In the genomic region with DNA sequence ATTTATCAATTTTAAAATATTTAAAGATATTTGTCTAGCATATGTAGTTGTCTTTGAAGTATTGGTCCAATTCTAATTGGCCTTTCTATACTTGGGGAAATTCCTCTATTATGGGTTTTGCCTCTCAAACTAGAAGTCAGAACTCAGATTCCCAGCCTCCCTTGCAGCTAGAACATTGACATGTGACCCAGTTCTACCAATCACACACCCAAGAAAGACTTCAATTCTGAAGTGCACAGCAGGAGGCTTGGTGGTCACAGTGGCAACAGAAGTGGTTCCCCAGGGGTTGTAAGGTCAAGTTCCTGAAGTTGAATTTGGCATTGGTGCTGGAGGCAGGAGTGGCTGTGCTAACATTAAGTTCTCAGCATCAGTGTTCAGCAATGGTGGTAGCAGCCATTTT, we compare ENCODE assay signal across 2 cellular contexts.
TF ChIP-seq lines count a peak whose summit lies in the region.

No MANE protein-coding gene starts in this region.

TF ChIP-seq in HepG2, 621 proteins besides CTCF, POLR2A, EP300 and RAD21:
- TF ChIP-seq NFYC (CRISPR knock-in tag; IDR thresholded peaks at IDR 0.05), result peak; percentile 55
- TF ChIP-seq, protein P1, sequence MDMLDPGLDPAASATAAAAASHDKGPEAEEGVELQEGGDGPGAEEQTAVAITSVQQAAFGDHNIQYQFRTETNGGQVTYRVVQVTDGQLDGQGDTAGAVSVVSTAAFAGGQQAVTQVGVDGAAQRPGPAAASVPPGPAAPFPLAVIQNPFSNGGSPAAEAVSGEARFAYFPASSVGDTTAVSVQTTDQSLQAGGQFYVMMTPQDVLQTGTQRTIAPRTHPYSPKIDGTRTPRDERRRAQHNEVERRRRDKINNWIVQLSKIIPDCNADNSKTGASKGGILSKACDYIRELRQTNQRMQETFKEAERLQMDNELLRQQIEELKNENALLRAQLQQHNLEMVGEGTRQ (IDR thresholded peaks at IDR 0.05; ENCODE audit: low read depth, low read length), result no peak
- TF ChIP-seq, protein P1 (CRISPR knock-in tag; IDR thresholded peaks at IDR 0.05; ENCODE audit: borderline replicate concordance), result peak; percentile 53; the same call in 1 of the 2 replicates
- peak; percentile 38 for TF ChIP-seq NFYB (CRISPR knock-in tag; IDR thresholded peaks at IDR 0.05)
- no peak for TF ChIP-seq ZFP41 (CRISPR knock-in tag; IDR thresholded peaks at IDR 0.05; ENCODE audit: borderline replicate concordance)
- TF ChIP-seq, protein P2, sequence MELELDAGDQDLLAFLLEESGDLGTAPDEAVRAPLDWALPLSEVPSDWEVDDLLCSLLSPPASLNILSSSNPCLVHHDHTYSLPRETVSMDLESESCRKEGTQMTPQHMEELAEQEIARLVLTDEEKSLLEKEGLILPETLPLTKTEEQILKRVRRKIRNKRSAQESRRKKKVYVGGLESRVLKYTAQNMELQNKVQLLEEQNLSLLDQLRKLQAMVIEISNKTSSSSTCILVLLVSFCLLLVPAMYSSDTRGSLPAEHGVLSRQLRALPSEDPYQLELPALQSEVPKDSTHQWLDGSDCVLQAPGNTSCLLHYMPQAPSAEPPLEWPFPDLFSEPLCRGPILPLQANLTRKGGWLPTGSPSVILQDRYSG (CRISPR knock-in tag; IDR thresholded peaks at IDR 0.05), result no peak
- TF ChIP-seq ZNF143 (CRISPR knock-in tag; IDR thresholded peaks at IDR 0.05), result peak; percentile 41; the same call in 1 of the 2 replicates
- TF ChIP-seq ZSCAN20 (CRISPR knock-in tag; IDR thresholded peaks at IDR 0.05; ENCODE audit: borderline replicate concordance), result no peak

TF ChIP-seq in GM12878, 131 proteins besides CTCF, POLR2A, EP300 and RAD21:
- TF ChIP-seq, protein P3, sequence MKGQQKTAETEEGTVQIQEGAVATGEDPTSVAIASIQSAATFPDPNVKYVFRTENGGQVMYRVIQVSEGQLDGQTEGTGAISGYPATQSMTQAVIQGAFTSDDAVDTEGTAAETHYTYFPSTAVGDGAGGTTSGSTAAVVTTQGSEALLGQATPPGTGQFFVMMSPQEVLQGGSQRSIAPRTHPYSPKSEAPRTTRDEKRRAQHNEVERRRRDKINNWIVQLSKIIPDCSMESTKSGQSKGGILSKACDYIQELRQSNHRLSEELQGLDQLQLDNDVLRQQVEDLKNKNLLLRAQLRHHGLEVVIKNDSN (IDR thresholded peaks at IDR 0.05; ENCODE audit: borderline replicate concordance, extremely low read length, insufficient read depth, low read depth, low read length), result peak; percentile 44
- peak; percentile 27 for TF ChIP-seq SIX5 (IDR thresholded peaks at IDR 0.05; ENCODE audit: low read depth, low read length, severe bottlenecking)
- TF ChIP-seq ZNF274 (IDR thresholded peaks at IDR 0.05; ENCODE audit: insufficient read depth, insufficient read length), result no peak
- TF ChIP-seq, protein P4, sequence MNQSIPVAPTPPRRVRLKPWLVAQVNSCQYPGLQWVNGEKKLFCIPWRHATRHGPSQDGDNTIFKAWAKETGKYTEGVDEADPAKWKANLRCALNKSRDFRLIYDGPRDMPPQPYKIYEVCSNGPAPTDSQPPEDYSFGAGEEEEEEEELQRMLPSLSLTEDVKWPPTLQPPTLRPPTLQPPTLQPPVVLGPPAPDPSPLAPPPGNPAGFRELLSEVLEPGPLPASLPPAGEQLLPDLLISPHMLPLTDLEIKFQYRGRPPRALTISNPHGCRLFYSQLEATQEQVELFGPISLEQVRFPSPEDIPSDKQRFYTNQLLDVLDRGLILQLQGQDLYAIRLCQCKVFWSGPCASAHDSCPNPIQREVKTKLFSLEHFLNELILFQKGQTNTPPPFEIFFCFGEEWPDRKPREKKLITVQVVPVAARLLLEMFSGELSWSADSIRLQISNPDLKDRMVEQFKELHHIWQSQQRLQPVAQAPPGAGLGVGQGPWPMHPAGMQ (IDR thresholded peaks at IDR 0.05; ENCODE audit: borderline replicate concordance), result no peak
- TF ChIP-seq, protein P5, sequence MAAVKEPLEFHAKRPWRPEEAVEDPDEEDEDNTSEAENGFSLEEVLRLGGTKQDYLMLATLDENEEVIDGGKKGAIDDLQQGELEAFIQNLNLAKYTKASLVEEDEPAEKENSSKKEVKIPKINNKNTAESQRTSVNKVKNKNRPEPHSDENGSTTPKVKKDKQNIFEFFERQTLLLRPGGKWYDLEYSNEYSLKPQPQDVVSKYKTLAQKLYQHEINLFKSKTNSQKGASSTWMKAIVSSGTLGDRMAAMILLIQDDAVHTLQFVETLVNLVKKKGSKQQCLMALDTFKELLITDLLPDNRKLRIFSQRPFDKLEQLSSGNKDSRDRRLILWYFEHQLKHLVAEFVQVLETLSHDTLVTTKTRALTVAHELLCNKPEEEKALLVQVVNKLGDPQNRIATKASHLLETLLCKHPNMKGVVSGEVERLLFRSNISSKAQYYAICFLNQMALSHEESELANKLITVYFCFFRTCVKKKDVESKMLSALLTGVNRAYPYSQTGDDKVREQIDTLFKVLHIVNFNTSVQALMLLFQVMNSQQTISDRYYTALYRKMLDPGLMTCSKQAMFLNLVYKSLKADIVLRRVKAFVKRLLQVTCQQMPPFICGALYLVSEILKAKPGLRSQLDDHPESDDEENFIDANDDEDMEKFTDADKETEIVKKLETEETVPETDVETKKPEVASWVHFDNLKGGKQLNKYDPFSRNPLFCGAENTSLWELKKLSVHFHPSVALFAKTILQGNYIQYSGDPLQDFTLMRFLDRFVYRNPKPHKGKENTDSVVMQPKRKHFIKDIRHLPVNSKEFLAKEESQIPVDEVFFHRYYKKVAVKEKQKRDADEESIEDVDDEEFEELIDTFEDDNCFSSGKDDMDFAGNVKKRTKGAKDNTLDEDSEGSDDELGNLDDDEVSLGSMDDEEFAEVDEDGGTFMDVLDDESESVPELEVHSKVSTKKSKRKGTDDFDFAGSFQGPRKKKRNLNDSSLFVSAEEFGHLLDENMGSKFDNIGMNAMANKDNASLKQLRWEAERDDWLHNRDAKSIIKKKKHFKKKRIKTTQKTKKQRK (IDR thresholded peaks at IDR 0.05; ENCODE audit: low read depth, low read length), result no peak
- TF ChIP-seq YY1 (IDR thresholded peaks at IDR 0.05; ENCODE audit: low read depth, low read length), result 0 out of 2 replicates have a peak, but pooled peaks have one; percentile 28
- no peak for TF ChIP-seq SPI1 (IDR thresholded peaks at IDR 0.05; ENCODE audit: borderline replicate concordance, insufficient read depth, low read depth, low read length)
- TF ChIP-seq MYB (IDR thresholded peaks at IDR 0.05; ENCODE audit: borderline replicate concordance, low read depth, low read length), result no peak
- no peak for TF ChIP-seq TCF7 (IDR thresholded peaks at IDR 0.05; ENCODE audit: borderline replicate concordance)
- TF ChIP-seq NFIC (IDR thresholded peaks at IDR 0.05; ENCODE audit: low read depth, low read length), result no peak
- TF ChIP-seq, protein P1 (IDR thresholded peaks at IDR 0.05; ENCODE audit: borderline replicate concordance, low read depth, low read length), result no peak; the same call in 1 of the 2 replicates
- TF ChIP-seq KDM1A (IDR thresholded peaks at IDR 0.05; ENCODE audit: borderline replicate concordance), result no peak
- TF ChIP-seq SUZ12 (IDR thresholded peaks at IDR 0.05; ENCODE audit: unreplicated experiment), result no peak
- TF ChIP-seq CHD1 (IDR thresholded peaks at IDR 0.05; ENCODE audit: low read depth, low read length), result no peak
- no peak for TF ChIP-seq BHLHE40 (IDR thresholded peaks at IDR 0.05; ENCODE audit: borderline replicate concordance in 1 of 2, low read depth in 2 of 2, low read length in 1 of 2)
- no peak for TF ChIP-seq RAD51 (IDR thresholded peaks at IDR 0.05)
- TF ChIP-seq, protein P6, sequence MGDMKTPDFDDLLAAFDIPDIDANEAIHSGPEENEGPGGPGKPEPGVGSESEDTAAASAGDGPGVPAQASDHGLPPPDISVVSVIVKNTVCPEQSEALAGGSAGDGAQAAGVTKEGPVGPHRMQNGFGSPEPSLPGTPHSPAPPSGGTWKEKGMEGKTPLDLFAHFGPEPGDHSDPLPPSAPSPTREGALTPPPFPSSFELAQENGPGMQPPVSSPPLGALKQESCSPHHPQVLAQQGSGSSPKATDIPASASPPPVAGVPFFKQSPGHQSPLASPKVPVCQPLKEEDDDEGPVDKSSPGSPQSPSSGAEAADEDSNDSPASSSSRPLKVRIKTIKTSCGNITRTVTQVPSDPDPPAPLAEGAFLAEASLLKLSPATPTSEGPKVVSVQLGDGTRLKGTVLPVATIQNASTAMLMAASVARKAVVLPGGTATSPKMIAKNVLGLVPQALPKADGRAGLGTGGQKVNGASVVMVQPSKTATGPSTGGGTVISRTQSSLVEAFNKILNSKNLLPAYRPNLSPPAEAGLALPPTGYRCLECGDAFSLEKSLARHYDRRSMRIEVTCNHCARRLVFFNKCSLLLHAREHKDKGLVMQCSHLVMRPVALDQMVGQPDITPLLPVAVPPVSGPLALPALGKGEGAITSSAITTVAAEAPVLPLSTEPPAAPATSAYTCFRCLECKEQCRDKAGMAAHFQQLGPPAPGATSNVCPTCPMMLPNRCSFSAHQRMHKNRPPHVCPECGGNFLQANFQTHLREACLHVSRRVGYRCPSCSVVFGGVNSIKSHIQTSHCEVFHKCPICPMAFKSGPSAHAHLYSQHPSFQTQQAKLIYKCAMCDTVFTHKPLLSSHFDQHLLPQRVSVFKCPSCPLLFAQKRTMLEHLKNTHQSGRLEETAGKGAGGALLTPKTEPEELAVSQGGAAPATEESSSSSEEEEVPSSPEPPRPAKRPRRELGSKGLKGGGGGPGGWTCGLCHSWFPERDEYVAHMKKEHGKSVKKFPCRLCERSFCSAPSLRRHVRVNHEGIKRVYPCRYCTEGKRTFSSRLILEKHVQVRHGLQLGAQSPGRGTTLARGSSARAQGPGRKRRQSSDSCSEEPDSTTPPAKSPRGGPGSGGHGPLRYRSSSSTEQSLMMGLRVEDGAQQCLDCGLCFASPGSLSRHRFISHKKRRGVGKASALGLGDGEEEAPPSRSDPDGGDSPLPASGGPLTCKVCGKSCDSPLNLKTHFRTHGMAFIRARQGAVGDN (IDR thresholded peaks at IDR 0.05), result no peak
- TF ChIP-seq EGR1 (IDR thresholded peaks at IDR 0.05; ENCODE audit: borderline replicate concordance in 1 of 2, low read depth in 2 of 2, low read length in 2 of 2), result no peak
- TF ChIP-seq STAT3 (IDR thresholded peaks at IDR 0.05; ENCODE audit: low read depth, low read length), result no peak
- TF ChIP-seq BACH1 (IDR thresholded peaks at IDR 0.05; ENCODE audit: borderline replicate concordance), result no peak
- no peak for TF ChIP-seq HCFC1 (IDR thresholded peaks at IDR 0.05; ENCODE audit: low read length)
- TF ChIP-seq, protein P7, sequence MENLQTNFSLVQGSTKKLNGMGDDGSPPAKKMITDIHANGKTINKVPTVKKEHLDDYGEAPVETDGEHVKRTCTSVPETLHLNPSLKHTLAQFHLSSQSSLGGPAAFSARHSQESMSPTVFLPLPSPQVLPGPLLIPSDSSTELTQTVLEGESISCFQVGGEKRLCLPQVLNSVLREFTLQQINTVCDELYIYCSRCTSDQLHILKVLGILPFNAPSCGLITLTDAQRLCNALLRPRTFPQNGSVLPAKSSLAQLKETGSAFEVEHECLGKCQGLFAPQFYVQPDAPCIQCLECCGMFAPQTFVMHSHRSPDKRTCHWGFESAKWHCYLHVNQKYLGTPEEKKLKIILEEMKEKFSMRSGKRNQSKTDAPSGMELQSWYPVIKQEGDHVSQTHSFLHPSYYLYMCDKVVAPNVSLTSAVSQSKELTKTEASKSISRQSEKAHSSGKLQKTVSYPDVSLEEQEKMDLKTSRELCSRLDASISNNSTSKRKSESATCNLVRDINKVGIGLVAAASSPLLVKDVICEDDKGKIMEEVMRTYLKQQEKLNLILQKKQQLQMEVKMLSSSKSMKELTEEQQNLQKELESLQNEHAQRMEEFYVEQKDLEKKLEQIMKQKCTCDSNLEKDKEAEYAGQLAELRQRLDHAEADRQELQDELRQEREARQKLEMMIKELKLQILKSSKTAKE (IDR thresholded peaks at IDR 0.05; ENCODE audit: low read depth, poor library complexity, severe bottlenecking), result no peak
- TF ChIP-seq RUNX3 (IDR thresholded peaks at IDR 0.05; ENCODE audit: low read length), result no peak
